8 cellular contexts compared by ENCODE assay signal in genomic region chr12:89352242-89352491, GRCh38. TPM values are rescaled to one million over a fixed set of nuclear protein-coding genes. Genes with fewer than 3 reads are reported as not detected.
DNase-seq lines count a peak whose midpoint lies in the region; FAIRE-seq and TF ChIP-seq lines count a peak whose summit lies in the region.

No MANE protein-coding gene starts in this region.

- H4K20me1 ChIP-seq in mammary epithelial cell (ENCODE audit: insufficient read depth, low read length) = peaks cover 15% of the 10 kb centered on the region

- in situ Hi-C loops in mammary epithelial cell (cut with MboI; ENCODE audit: low sequenced_read_pairs in 2 of 2) = loop anchor here (5.0 to 10.0 kb wide), 3 partner anchors 103 to 300 kb away; no protein-coding TSS in a partner anchor

- dilution Hi-C loops in mammary epithelial cell (cut with HindIII; ENCODE audit: low sequenced_read_pairs) = no loop called here

- no peak for DNase-seq in AG04450 (ENCODE audit: low read depth, low spot score)
- no peak for DNase-seq in HFF-Myc (ENCODE audit: extremely low read depth, low read depth)
- no peak for DNase-seq in mammary epithelial cell
- no peak for DNase-seq in HCEC 1CT
- DNase-seq in EL = no peak
- DNase-seq in SW480 (ENCODE audit: low spot score) = no peak
- DNase-seq in HTR-8/SVneo (ENCODE audit: insufficient read length, low spot score) = no peak

- H3K4me3 ChIP-seq in AG04450 (ENCODE audit: low read depth, low read length) = peak overlapping the region; percentile 98
- H3K4me3 ChIP-seq in HFF-Myc (replicated peaks; ENCODE audit: low read depth, low read length) = peak overlapping the region; percentile 82
- peak overlapping the region; percentile 85 to 93 (median 92) for H3K4me3 ChIP-seq in mammary epithelial cell (replicated peaks in 1 of 3; ENCODE audit: insufficient read depth in 1 of 3, low read depth in 2 of 3, low read length in 3 of 3)
- H3K4me3 ChIP-seq in muscle layer of colon (ENCODE audit: low read depth in 1 of 2, low read length in 2 of 2) = peak overlapping the region; percentile 76 to 84

- CTCF ChIA-PET in AG04450 (lab: Charles Lee) = interaction anchor here (0.7 to 7.3 kb wide), 4 partner anchors 99 to 334 kb away, joined by 3 to 48 read pairs (median 20); no protein-coding TSS in a partner anchor
- CTCF ChIA-PET in mammary epithelial cell (lab: Charles Lee; ENCODE audit: low non-redundant PET) = interaction anchor here (0.6 kb wide), 1 partner anchor 108 kb away, joined by 14 read pairs; no protein-coding TSS in a partner anchor

- no peak for FAIRE-seq in HTR-8/SVneo (lab: Jason Lieb, UNC)

- H3K4me2 ChIP-seq in mammary epithelial cell (ENCODE audit: insufficient read depth, low read depth, low read length) = no peak overlapping the region

- H2AFZ ChIP-seq in mammary epithelial cell (ENCODE audit: low read depth, low read length) = no peak overlapping the region

- H3K9ac ChIP-seq in mammary epithelial cell (ENCODE audit: insufficient read depth, low read length) (peak overlapping the region; percentile 98), muscle layer of colon (ENCODE audit: low read length) (peak overlapping the region; percentile 40)

- no peaks in the 10 kb centered on the region for H3K27me3 ChIP-seq in AG04450 (ENCODE audit: control insufficient read depth, insufficient read depth, low read length)
- no peaks in the 10 kb centered on the region for H3K27me3 ChIP-seq in mammary epithelial cell (ENCODE audit: insufficient read depth, low read length)
- no peaks in the 10 kb centered on the region for H3K27me3 ChIP-seq in muscle layer of colon (ENCODE audit: control insufficient read depth in 1 of 2, insufficient read depth in 2 of 2, low read length in 2 of 2)

- intact Hi-C loops in mammary epithelial cell (cut with micrococcal nuclease) = loop anchor here (1.0 kb wide), 7 partner anchors 23 to 333 kb away; partner anchors contain the start of gene GALNT4

- H3K79me2 ChIP-seq in mammary epithelial cell (ENCODE audit: insufficient read depth, low read length) = peaks cover 65% of the 10 kb centered on the region

- peaks cover 36% of the 10 kb centered on the region for H3K36me3 ChIP-seq in mammary epithelial cell (ENCODE audit: insufficient read depth, low read length)
- H3K36me3 ChIP-seq in muscle layer of colon (ENCODE audit: insufficient read depth, low read length) = peaks cover 15% of the 10 kb centered on the region

- no peak for TF ChIP-seq CTCF in AG04450 (IDR thresholded peaks at IDR 0.05; ENCODE audit: low read depth, low read length)
- no peak for TF ChIP-seq CTCF in HFF-Myc (IDR thresholded peaks at IDR 0.05; ENCODE audit: low read depth, low read length, missing control alignments)
- no peak for TF ChIP-seq CTCF in mammary epithelial cell (conservative IDR thresholded peaks at IDR 0.05 in 1 of 2, IDR thresholded peaks at IDR 0.05 in 1 of 2; ENCODE audit: extremely low read depth in 1 of 2, insufficient read depth in 1 of 2, low read depth in 1 of 2, low read length in 2 of 2)

- 0% methylated on average over 6 of the region's 10 CpGs for WGBS in mammary epithelial cell (ENCODE audit: low coverage, missing lambda C conversion rate)

- H3K4me1 ChIP-seq in mammary epithelial cell (ENCODE audit: insufficient read depth, low read length) (peaks cover 43% of the 10 kb centered on the region), muscle layer of colon (ENCODE audit: insufficient read depth, low read length) (peaks cover 24% of the 10 kb centered on the region)

- H3K27ac ChIP-seq in AG04450 (ENCODE audit: low read depth, low read length) (peak overlapping the region; percentile 80), mammary epithelial cell (ENCODE audit: insufficient read depth, low read depth, low read length) (peak overlapping the region; percentile 89), muscle layer of colon (ENCODE audit: low read depth, low read length) (peak overlapping the region; percentile 94)

- POLR2A ChIA-PET in AG04450 (lab: Yijun Ruan, JAX) = interaction anchor here (0.6 to 4.5 kb wide), 14 partner anchors 10 to 333 kb away, joined by 3 to 41 read pairs (median 4); partner anchors contain the start of gene GALNT4

- BruUV-seq in mammary epithelial cell (replicated peaks; lab: Mats Ljungman, UMichigan) = no TSS peak

- H3K9me3 ChIP-seq in AG04450 (ENCODE audit: control insufficient read depth, insufficient read depth, low read length) (no peaks in the 10 kb centered on the region; the same call in 1 of the 2 replicates), mammary epithelial cell (replicated peaks; ENCODE audit: insufficient read depth, low read length) (peaks cover 4% of the 10 kb centered on the region), muscle layer of colon (ENCODE audit: low read length) (no peaks in the 10 kb centered on the region)

RNA-seq across cellular contexts. Expression of gene DUSP6, which starts 0.1 kb away (rescaled TPM):
- polyA plus RNA-seq in AG04450 (2011; rRNA removed) (27.9 and 32.0 TPM in 2 replicates), mammary epithelial cell (367 TPM)
- 59.0 and 104 TPM in 2 replicates for polyA minus RNA-seq in AG04450 (2011; rRNA and poly(A)+ RNA removed)
- 100 to 1,000 TPM; 190 to 291 TPM for total RNA-seq in mammary epithelial cell
- polyA minus RNA-seq in mammary epithelial cell = 673 TPM

Comparison
In these comparisons a context has a peak if more than half of its experiments do, and no peak if none do; other contexts are left out.
1. RNA of gene DUSP6, which starts 0.1 kb away (polyA plus RNA-seq): 367 TPM in mammary epithelial cell (single experiment); 27.9 to 32.0 TPM in AG04450; every median in the first group is over 10 times any median in the second.
2. Peak in every context shown above with its lines, with median percentiles within 50 percentile points of each other: H3K27ac ChIP-seq and H3K4me3 ChIP-seq.